Comparison of ENCODE assay signal across 17 cellular contexts in genomic region chr15:71526061-71526460, GRCh38.
A peak's percentile ranks its signal among the peaks of the same experiment; 100 is the strongest.
DNase-seq lines count a peak whose midpoint lies in the region; ATAC-seq and TF ChIP-seq lines count a peak whose summit lies in the region.
"Had no signal": no experiment of that assay in that cellular context is flagged by ENCODE, and none has a peak within 500 bp of the region (broad histone marks: within the 10 kb centered on the region; RNA-seq: fewer than 3 reads in every experiment).

No MANE protein-coding gene starts in this region.

- no peaks in the 10 kb centered on the region for H4K20me1 ChIP-seq in SK-N-SH (ENCODE audit: insufficient read depth)

- H3K4me3 ChIP-seq in SK-N-SH (ENCODE audit: low read depth in 2 of 2, low read length in 1 of 2) (no peak overlapping the region), endodermal cell (ENCODE audit: low read length) (no peak overlapping the region), mesenchymal stem cell (ENCODE audit: insufficient read depth in 1 of 2, low read depth in 1 of 2, low read length in 2 of 2) (peak overlapping the region in 1 of 2 experiments; percentile 62), upper lobe of left lung (peak overlapping the region in 3 of 4 donors; percentile 6 to 19 (median 7))
- H3K4me3 ChIP-seq: transverse colon had no signal

- no peaks in the 10 kb centered on the region for H3K9me3 Mint-ChIP-seq in endodermal cell
- H3K9me3 Mint-ChIP-seq: activated naive CD4-positive, alpha-beta T cell treated with anti-CD3 and anti-CD28 coated beads, Interleukin-2, amount 10 ng/mL, durations not matched to agents 7 days and 5 days had no signal

- WGBS in SK-N-SH (ENCODE audit: low lambda C conversion rate), result 73% methylated on average over 6 of the region's 6 CpGs
- WGBS in endodermal cell (ENCODE audit: insufficient coverage in 1 of 2, insufficient read length in 1 of 2), 2 experiments, result 59 to 73% methylated on average over 3 to 6 of the region's 6 CpGs
- under 1% methylated on average over 6 of the region's 6 CpGs for WGBS in mesenchymal stem cell
- WGBS in upper lobe of left lung, 2 donors, result 16 to 17% methylated on average over 6 of the region's 6 CpGs

- no peak for TF ChIP-seq POLR2A in upper lobe of left lung (IDR thresholded peaks at IDR 0.05)

- H3K27ac ChIP-seq in SK-N-SH (ENCODE audit: low read depth in 2 of 2, low read length in 1 of 2) (no peak overlapping the region), endodermal cell (ENCODE audit: low read depth, low read length) (peak overlapping the region; percentile 19), mesenchymal stem cell (ENCODE audit: low read length, poor library complexity, severe bottlenecking) (peak overlapping the region; percentile 61), upper lobe of left lung (peak overlapping the region in 1 of 4 donors; percentile 9)
- H3K27ac ChIP-seq: gastrocnemius medialis, transverse colon had no signal

- H3K4me2 ChIP-seq in SK-N-SH, result no peak overlapping the region
- peak overlapping the region; percentile 31 for H3K4me2 ChIP-seq in mesenchymal stem cell (ENCODE audit: low read length, poor library complexity, severe bottlenecking)

- H3K27me3 Mint-ChIP-seq in endodermal cell (ENCODE audit: insufficient read depth), result peaks cover 12% of the 10 kb centered on the region

- peaks cover 3% of the 10 kb centered on the region for H3K79me1 ChIP-seq in mesenchymal stem cell (replicated peaks; ENCODE audit: low read length, poor library complexity, severe bottlenecking)

- no peak overlapping the region for H4K91ac ChIP-seq in mesenchymal stem cell (ENCODE audit: low read length)

- H2BK5ac ChIP-seq in mesenchymal stem cell (ENCODE audit: low read depth, low read length, poor library complexity, severe bottlenecking), result no peak overlapping the region

- no peak overlapping the region for H3K9ac ChIP-seq in SK-N-SH
- no peak overlapping the region for H3K9ac ChIP-seq in endodermal cell (ENCODE audit: extremely low read depth, low read length, poor library complexity, severe bottlenecking)
- H3K9ac ChIP-seq in mesenchymal stem cell (ENCODE audit: low read length), result peak overlapping the region; percentile 23

- POLR2A ChIA-PET in SK-N-SH (lab: Yijun Ruan, JAX), result no interaction called here

- no peak overlapping the region for H2BK12ac ChIP-seq in mesenchymal stem cell (ENCODE audit: low read length in 2 of 2)

- no peak overlapping the region for H3K18ac ChIP-seq in mesenchymal stem cell (ENCODE audit: low read depth in 1 of 2, low read length in 2 of 2)

- TF ChIP-seq CTCF in SK-N-SH (IDR thresholded peaks at IDR 0.05), result no peak
- no peak for TF ChIP-seq CTCF in endodermal cell (conservative IDR thresholded peaks at IDR 0.05)
- peak in 1 of 6 experiments; percentile 8 for TF ChIP-seq CTCF in upper lobe of left lung (IDR thresholded peaks at IDR 0.05)

- H3K9me3 ChIP-seq in SK-N-SH (no peaks in the 10 kb centered on the region), endodermal cell (ENCODE audit: control insufficient read depth, low read length) (no peaks in the 10 kb centered on the region), mesenchymal stem cell (ENCODE audit: control insufficient read depth, low read length) (no peaks in the 10 kb centered on the region), upper lobe of left lung (no peaks in the 10 kb centered on the region)
- H3K9me3 ChIP-seq: Caco-2, gastrocnemius medialis, transverse colon had no signal

- H2AFZ ChIP-seq in SK-N-SH (ENCODE audit: low read depth) (no peak overlapping the region), mesenchymal stem cell (ENCODE audit: low read depth, low read length) (no peak overlapping the region)

- no peak overlapping the region for H2BK15ac ChIP-seq in mesenchymal stem cell (ENCODE audit: low read depth, poor library complexity, severe bottlenecking)

- H3K4me1 ChIP-seq in SK-N-SH (ENCODE audit: control insufficient read depth in 1 of 2, insufficient read depth in 2 of 2, low read depth in 1 of 2, low read length in 1 of 2), result no peaks in the 10 kb centered on the region
- peaks cover 4% of the 10 kb centered on the region for H3K4me1 ChIP-seq in endodermal cell (ENCODE audit: control insufficient read depth, insufficient read depth, low read length)
- H3K4me1 ChIP-seq in mesenchymal stem cell (ENCODE audit: control insufficient read depth, insufficient read depth, low read depth, low read length), result peaks cover 7% of the 10 kb centered on the region
- H3K4me1 ChIP-seq in upper lobe of left lung, result peaks cover 0 to 5% (median 0%) of the 10 kb centered on the region in 4 donors

- H3K23ac ChIP-seq in mesenchymal stem cell (ENCODE audit: low read length in 2 of 2), result no peak overlapping the region

- no peaks in the 10 kb centered on the region for H3K79me2 ChIP-seq in SK-N-SH (ENCODE audit: insufficient read depth)

- no peak overlapping the region for H3K4ac ChIP-seq in mesenchymal stem cell (ENCODE audit: low read depth in 1 of 2, low read length in 2 of 2)

- no peak for TF ChIP-seq RAD21 in SK-N-SH (IDR thresholded peaks at IDR 0.05; ENCODE audit: low read length)

- H3K14ac ChIP-seq in mesenchymal stem cell (ENCODE audit: low read length in 2 of 2), result no peak overlapping the region

- H4K8ac ChIP-seq in mesenchymal stem cell (ENCODE audit: low read length), result no peak overlapping the region

- no peak overlapping the region for H2BK120ac ChIP-seq in mesenchymal stem cell (ENCODE audit: low read depth, low read length)

- no peak overlapping the region for H3K27ac Mint-ChIP-seq in endodermal cell
- H3K27ac Mint-ChIP-seq: activated naive CD4-positive, alpha-beta T cell treated with anti-CD3 and anti-CD28 coated beads, Interleukin-2, amount 10 ng/mL, durations not matched to agents 7 days and 5 days had no signal

- CTCF ChIA-PET in SK-N-SH (lab: Yijun Ruan, JAX), result interaction anchor here (0.8 kb wide), 1 partner anchor 254 kb away, joined by 3 read pairs; no protein-coding TSS in a partner anchor

- no peak for TF ChIP-seq EP300 in SK-N-SH (IDR thresholded peaks at IDR 0.05; ENCODE audit: borderline replicate concordance in 1 of 2, low read depth in 1 of 2, low read length in 1 of 2)
- no peak for TF ChIP-seq EP300 in upper lobe of left lung (IDR thresholded peaks at IDR 0.05)

- no peak overlapping the region for H2AK5ac ChIP-seq in mesenchymal stem cell (ENCODE audit: low read length, severe bottlenecking)

- no peaks in the 10 kb centered on the region for H3K36me3 Mint-ChIP-seq in endodermal cell (ENCODE audit: low read depth)
- H3K36me3 Mint-ChIP-seq: activated naive CD4-positive, alpha-beta T cell treated with anti-CD3 and anti-CD28 coated beads, Interleukin-2, amount 10 ng/mL, durations not matched to agents 7 days and 5 days had no signal

- no peaks in the 10 kb centered on the region for H3K9me2 ChIP-seq in SK-N-SH

- H3K27me3 ChIP-seq in SK-N-SH (ENCODE audit: insufficient read depth) (no peaks in the 10 kb centered on the region), endodermal cell (ENCODE audit: control insufficient read depth, insufficient read depth, low read length, poor library complexity, severe bottlenecking) (no peaks in the 10 kb centered on the region), mesenchymal stem cell (ENCODE audit: control insufficient read depth in 1 of 2, insufficient read depth in 1 of 2, low read length in 2 of 2) (peaks cover 0 to 3% of the 10 kb centered on the region in 2 experiments), upper lobe of left lung (no peaks in the 10 kb centered on the region)
- H3K27me3 ChIP-seq: gastrocnemius medialis, transverse colon had no signal

- no peak overlapping the region for H3K4me3 Mint-ChIP-seq in endodermal cell
- H3K4me3 Mint-ChIP-seq: activated naive CD4-positive, alpha-beta T cell treated with anti-CD3 and anti-CD28 coated beads, Interleukin-2, amount 10 ng/mL, durations not matched to agents 7 days and 5 days had no signal

- H3K36me3 ChIP-seq in SK-N-SH (replicated peaks in 1 of 2; ENCODE audit: control insufficient read depth in 1 of 2, insufficient read depth in 2 of 2, low read length in 1 of 2) (no peaks in the 10 kb centered on the region), endodermal cell (ENCODE audit: control insufficient read depth, insufficient read depth, low read length) (no peaks in the 10 kb centered on the region), mesenchymal stem cell (ENCODE audit: control insufficient read depth in 1 of 2, insufficient read depth in 2 of 2, low read depth in 1 of 2, low read length in 2 of 2) (no peaks in the 10 kb centered on the region), upper lobe of left lung (no peaks in the 10 kb centered on the region)
- H3K36me3 ChIP-seq: gastrocnemius medialis, transverse colon had no signal

- H3F3A ChIP-seq in SK-N-SH (replicated peaks; ENCODE audit: insufficient read depth), result no peaks in the 10 kb centered on the region

- no peak for DNase-seq in SK-N-SH
- no peak for DNase-seq in endodermal cell
- DNase-seq in mesenchymal stem cell, result peak; percentile 43
- DNase-seq in upper lobe of left lung, result no peak
- no peak for DNase-seq in NCI-H2081 (lab: John Stamatoyannopoulos, UW)
- DNase-seq in SKM-1 (lab: John Stamatoyannopoulos, UW; ENCODE audit: unreplicated experiment), result no peak
- DNase-seq: 8988T; activated naive CD4-positive, alpha-beta T cell treated with anti-CD3 and anti-CD28 coated beads, Interleukin-2, amount 10 ng/mL, durations not matched to agents 7 days and 5 days; Caco-2; cortex of kidney; gastrocnemius medialis; NCI-H1436 treated with DMSO at 0.1 percent for 48 hours; NCI-H69; transverse colon had no signal

- peaks cover 33% of the 10 kb centered on the region for H3K4me1 Mint-ChIP-seq in endodermal cell
- H3K4me1 Mint-ChIP-seq: activated naive CD4-positive, alpha-beta T cell treated with anti-CD3 and anti-CD28 coated beads, Interleukin-2, amount 10 ng/mL, durations not matched to agents 7 days and 5 days had no signal

- ATAC-seq in SK-N-SH treated with all-trans-retinoic acid at 6 μM for 48 hours (peak; percentile 36; the same call in 1 of the 3 replicates), upper lobe of left lung (ENCODE audit: low FRiP score in 2 of 2) (no peak), GM21526 (IDR thresholded peaks at IDR 0.05; ENCODE audit: low FRiP score, unreplicated experiment) (no peak)
- ATAC-seq: gastrocnemius medialis, Right ventricle myocardium inferior had no signal

TF ChIP-seq in SK-N-SH treated with all-trans-retinoic acid at 6 μM for 48 hours, 23 proteins besides CTCF, POLR2A, EP300 and RAD21 (continues in another document):
- TF ChIP-seq ZNF8 (CRISPR knock-in tag; IDR thresholded peaks at IDR 0.05) (no peak), TOX (CRISPR knock-in tag; IDR thresholded peaks at IDR 0.05; ENCODE audit: borderline replicate concordance) (no peak), ZNF565 (CRISPR knock-in tag; conservative IDR thresholded peaks at IDR 0.05; ENCODE audit: low read depth) (no peak)

TF ChIP-seq in SK-N-SH, 30 proteins besides CTCF, POLR2A, EP300 and RAD21 (continues in another document):
- TF ChIP-seq USF2 (IDR thresholded peaks at IDR 0.05; ENCODE audit: borderline replicate concordance, low read depth, low read length) (no peak), GATA2 (CRISPR knock-in tag; IDR thresholded peaks at IDR 0.05) (no peak)

Comparison
In these comparisons a context has a peak if more than half of its experiments do, and no peak if none do; other contexts are left out.
1. H3K27ac ChIP-seq: peak in endodermal cell (single experiment) and mesenchymal stem cell (single experiment); none in SK-N-SH (0 of 2).
2. H3K4me3 ChIP-seq: peak in upper lobe of left lung (3 of 4); none in SK-N-SH (0 of 2) and endodermal cell (single experiment).